1 cellular context compared by ENCODE assay signal in the genomic region with DNA sequence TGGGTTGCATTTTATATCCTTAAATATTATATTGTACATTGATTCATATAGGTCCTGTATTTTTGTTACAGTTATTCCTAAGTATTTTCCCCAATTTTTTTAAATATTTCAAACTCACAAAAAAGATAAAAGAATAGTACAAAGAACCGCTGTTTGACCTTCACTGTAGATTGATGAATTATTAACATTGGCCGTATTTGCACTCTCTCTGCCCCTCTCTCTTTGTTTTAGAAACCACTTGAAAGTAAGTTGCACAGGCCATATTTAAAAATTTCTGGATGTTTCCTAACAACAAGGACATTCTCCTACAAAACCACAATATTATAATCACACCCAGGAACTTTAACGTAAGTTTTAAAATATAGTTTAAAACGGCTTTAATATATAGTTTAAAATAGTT.
TF ChIP-seq lines count a peak whose summit lies in the region.

No MANE protein-coding gene starts in this region.

TF ChIP-seq in GM12878, 131 proteins besides CTCF, POLR2A, EP300 and RAD21:
- TF ChIP-seq RB1 (IDR thresholded peaks at IDR 0.05; ENCODE audit: borderline replicate concordance) = no peak
- TF ChIP-seq CBX3 (IDR thresholded peaks at IDR 0.05; ENCODE audit: borderline replicate concordance, low read depth) = no peak
- no peak for TF ChIP-seq MTA3 (IDR thresholded peaks at IDR 0.05; ENCODE audit: borderline replicate concordance, low read length)
- TF ChIP-seq SIX5 (IDR thresholded peaks at IDR 0.05; ENCODE audit: low read depth, low read length, severe bottlenecking) = no peak
- TF ChIP-seq CREM (IDR thresholded peaks at IDR 0.05; ENCODE audit: low read depth) = no peak
- TF ChIP-seq POLR2AphosphoS2 (IDR thresholded peaks at IDR 0.05; ENCODE audit: low read depth, low read length) = no peak
- TF ChIP-seq RAD51 (IDR thresholded peaks at IDR 0.05) = no peak
- TF ChIP-seq SRF (IDR thresholded peaks at IDR 0.05; ENCODE audit: low read depth in 2 of 2, low read length in 2 of 2) = no peak
- TF ChIP-seq, protein P1, sequence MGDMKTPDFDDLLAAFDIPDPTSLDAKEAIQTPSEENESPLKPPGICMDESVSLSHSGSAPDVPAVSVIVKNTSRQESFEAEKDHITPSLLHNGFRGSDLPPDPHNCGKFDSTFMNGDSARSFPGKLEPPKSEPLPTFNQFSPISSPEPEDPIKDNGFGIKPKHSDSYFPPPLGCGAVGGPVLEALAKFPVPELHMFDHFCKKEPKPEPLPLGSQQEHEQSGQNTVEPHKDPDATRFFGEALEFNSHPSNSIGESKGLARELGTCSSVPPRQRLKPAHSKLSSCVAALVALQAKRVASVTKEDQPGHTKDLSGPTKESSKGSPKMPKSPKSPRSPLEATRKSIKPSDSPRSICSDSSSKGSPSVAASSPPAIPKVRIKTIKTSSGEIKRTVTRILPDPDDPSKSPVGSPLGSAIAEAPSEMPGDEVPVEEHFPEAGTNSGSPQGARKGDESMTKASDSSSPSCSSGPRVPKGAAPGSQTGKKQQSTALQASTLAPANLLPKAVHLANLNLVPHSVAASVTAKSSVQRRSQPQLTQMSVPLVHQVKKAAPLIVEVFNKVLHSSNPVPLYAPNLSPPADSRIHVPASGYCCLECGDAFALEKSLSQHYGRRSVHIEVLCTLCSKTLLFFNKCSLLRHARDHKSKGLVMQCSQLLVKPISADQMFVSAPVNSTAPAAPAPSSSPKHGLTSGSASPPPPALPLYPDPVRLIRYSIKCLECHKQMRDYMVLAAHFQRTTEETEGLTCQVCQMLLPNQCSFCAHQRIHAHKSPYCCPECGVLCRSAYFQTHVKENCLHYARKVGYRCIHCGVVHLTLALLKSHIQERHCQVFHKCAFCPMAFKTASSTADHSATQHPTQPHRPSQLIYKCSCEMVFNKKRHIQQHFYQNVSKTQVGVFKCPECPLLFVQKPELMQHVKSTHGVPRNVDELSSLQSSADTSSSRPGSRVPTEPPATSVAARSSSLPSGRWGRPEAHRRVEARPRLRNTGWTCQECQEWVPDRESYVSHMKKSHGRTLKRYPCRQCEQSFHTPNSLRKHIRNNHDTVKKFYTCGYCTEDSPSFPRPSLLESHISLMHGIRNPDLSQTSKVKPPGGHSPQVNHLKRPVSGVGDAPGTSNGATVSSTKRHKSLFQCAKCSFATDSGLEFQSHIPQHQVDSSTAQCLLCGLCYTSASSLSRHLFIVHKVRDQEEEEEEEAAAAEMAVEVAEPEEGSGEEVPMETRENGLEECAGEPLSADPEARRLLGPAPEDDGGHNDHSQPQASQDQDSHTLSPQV (IDR thresholded peaks at IDR 0.05) = no peak
- TF ChIP-seq, protein P2, sequence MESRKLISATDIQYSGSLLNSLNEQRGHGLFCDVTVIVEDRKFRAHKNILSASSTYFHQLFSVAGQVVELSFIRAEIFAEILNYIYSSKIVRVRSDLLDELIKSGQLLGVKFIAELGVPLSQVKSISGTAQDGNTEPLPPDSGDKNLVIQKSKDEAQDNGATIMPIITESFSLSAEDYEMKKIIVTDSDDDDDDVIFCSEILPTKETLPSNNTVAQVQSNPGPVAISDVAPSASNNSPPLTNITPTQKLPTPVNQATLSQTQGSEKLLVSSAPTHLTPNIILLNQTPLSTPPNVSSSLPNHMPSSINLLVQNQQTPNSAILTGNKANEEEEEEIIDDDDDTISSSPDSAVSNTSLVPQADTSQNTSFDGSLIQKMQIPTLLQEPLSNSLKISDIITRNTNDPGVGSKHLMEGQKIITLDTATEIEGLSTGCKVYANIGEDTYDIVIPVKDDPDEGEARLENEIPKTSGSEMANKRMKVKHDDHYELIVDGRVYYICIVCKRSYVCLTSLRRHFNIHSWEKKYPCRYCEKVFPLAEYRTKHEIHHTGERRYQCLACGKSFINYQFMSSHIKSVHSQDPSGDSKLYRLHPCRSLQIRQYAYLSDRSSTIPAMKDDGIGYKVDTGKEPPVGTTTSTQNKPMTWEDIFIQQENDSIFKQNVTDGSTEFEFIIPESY (IDR thresholded peaks at IDR 0.05) = no peak
